Comparison of ENCODE assay signal across 17 cellular contexts in the genomic region with DNA sequence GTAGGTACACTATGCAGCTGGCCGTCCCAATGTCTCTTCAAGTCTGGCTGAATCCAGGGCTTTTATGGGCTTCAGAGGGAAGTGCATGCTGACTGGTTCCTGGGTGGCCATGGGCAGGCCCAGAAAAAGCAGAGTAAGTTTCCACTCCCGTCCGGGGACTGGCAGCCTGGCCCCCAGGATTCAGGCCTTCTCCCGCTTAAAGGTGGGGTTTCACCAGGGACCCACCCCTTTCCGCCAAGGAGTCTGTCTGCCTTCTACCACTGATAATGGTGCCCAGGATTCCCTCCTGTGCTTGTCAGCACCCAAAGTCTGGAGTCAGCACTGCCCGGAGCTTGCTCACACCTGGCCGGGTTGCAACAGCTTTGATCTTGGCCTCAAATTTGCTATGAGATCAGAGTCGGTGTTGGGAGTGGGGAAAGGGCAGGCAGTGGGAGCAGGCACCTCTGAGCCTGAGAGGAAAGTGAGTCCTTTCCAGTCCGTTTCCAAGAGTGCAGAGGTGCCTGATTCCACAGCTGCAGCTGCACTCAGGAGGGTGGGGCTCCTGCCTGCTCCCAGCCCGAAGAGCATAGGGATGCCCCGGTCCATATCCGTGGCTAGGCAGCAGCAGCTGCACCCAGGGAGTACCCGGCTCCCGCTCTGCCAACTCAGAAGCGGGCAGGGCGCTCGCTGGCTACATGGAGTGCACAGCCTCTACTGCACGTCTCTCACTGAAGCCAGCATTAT.
"Had no signal": no experiment of that assay in that cellular context is flagged by ENCODE, and none has a peak within 500 bp of the region (broad histone marks: within the 10 kb centered on the region; RNA-seq: fewer than 3 reads in every experiment).

No MANE protein-coding gene starts in this region.

- H3K36me3 ChIP-seq: sigmoid colon, thoracic aorta, WERI-Rb-1 had no signal

- H3K4me1 Mint-ChIP-seq: activated naive CD4-positive, alpha-beta T cell treated with anti-CD3 and anti-CD28 coated beads, Interleukin-2, amount 10 ng/mL, durations not matched to agents 7 days and 5 days; natural killer cell; stimulated activated naive CD8-positive, alpha-beta T cell treated with anti-CD3 and anti-CD28 coated beads, Interleukin-15, amount 100 ng/mL, for 72 hours; T-cell had no signal

- H3K4me1 ChIP-seq: sigmoid colon had no signal

- H3K36me3 Mint-ChIP-seq: activated naive CD4-positive, alpha-beta T cell treated with anti-CD3 and anti-CD28 coated beads, Interleukin-2, amount 10 ng/mL, durations not matched to agents 7 days and 5 days; natural killer cell; T-cell had no signal

- H3K27me3 ChIP-seq: sigmoid colon had no signal

- H3K27ac ChIP-seq: sigmoid colon, thoracic aorta, WERI-Rb-1 had no signal

- DNase-seq: activated CD4-positive, alpha-beta T cell treated with anti-CD3 and anti-CD28 coated beads for 48 hours; activated CD8-positive, alpha-beta T cell treated with anti-CD3 and anti-CD28 coated beads, Interleukin-2, amount 10 ng/mL, durations not matched to agents 7 days and 5 days; activated naive CD4-positive, alpha-beta T cell treated with anti-CD3 and anti-CD28 coated beads, Interleukin-2, amount 10 ng/mL, durations not matched to agents 7 days and 5 days; erythroblast; hippocampal formation; mammary epithelial cell; natural killer cell; sigmoid colon; stimulated activated CD4-positive, alpha-beta T cell treated with anti-CD3 and anti-CD28 coated beads, Interleukin-12 subunit alpha, Interleukin-12 subunit beta, amount 100 ng/mL, for 4 hours; stimulated activated naive CD8-positive, alpha-beta T cell treated with anti-CD3 and anti-CD28 coated beads, Interleukin-15, amount 100 ng/mL, for 72 hours; T-cell; T1000; WERI-Rb-1 had no signal

- ATAC-seq: activated CD8-positive, alpha-beta T cell treated with anti-CD3 and anti-CD28 coated beads, Interleukin-2, amount 10 ng/mL, durations not matched to agents 7 days and 5 days; mucosa of descending colon; natural killer cell; stimulated activated naive CD8-positive, alpha-beta T cell treated with anti-CD3 and anti-CD28 coated beads, Interleukin-15, amount 100 ng/mL, for 72 hours; T-cell had no signal

- H3K9me3 ChIP-seq: mucosa of descending colon, sigmoid colon, thoracic aorta had no signal

- H3K9me3 Mint-ChIP-seq: dendritic cell treated with granulocyte-macrophage colony-stimulating factor and Interleukin-4, amounts not matched to agents 40 ng/mL and 50 ng/mL, for 4 days; stimulated activated naive CD8-positive, alpha-beta T cell treated with anti-CD3 and anti-CD28 coated beads, Interleukin-15, amount 100 ng/mL, for 72 hours had no signal

- H3K4me3 ChIP-seq: mucosa of descending colon, sigmoid colon, thoracic aorta had no signal

- H3K4me3 Mint-ChIP-seq: activated CD8-positive, alpha-beta T cell treated with anti-CD3 and anti-CD28 coated beads, Interleukin-2, amount 10 ng/mL, durations not matched to agents 7 days and 5 days; activated naive CD4-positive, alpha-beta T cell treated with anti-CD3 and anti-CD28 coated beads, Interleukin-2, amount 10 ng/mL, durations not matched to agents 7 days and 5 days; activated T-helper 1 cell treated with anti-CD3 and anti-CD28 coated beads, Interleukin-12 subunit alpha, Interleukin-12 subunit beta, Interleukin-2, Interleukin-4 antibody, amounts not matched to agents 30 ng/mL and 10 ng/mL and 1 ng/mL, durations not matched to agents 14 hours and 24 hours and 36 hours; dendritic cell treated with granulocyte-macrophage colony-stimulating factor and Interleukin-4, amounts not matched to agents 40 ng/mL and 50 ng/mL, for 4 days; natural killer cell; stimulated activated naive CD8-positive, alpha-beta T cell treated with anti-CD3 and anti-CD28 coated beads, Interleukin-15, amount 100 ng/mL, for 72 hours; T-cell had no signal

- H3K27me3 Mint-ChIP-seq: activated naive CD4-positive, alpha-beta T cell treated with anti-CD3 and anti-CD28 coated beads, Interleukin-2, amount 10 ng/mL, durations not matched to agents 7 days and 5 days; dendritic cell treated with granulocyte-macrophage colony-stimulating factor and Interleukin-4, amounts not matched to agents 40 ng/mL and 50 ng/mL, for 4 days; stimulated activated naive CD8-positive, alpha-beta T cell treated with anti-CD3 and anti-CD28 coated beads, Interleukin-15, amount 100 ng/mL, for 72 hours; T-cell had no signal

- H3K27ac Mint-ChIP-seq: activated CD8-positive, alpha-beta T cell treated with anti-CD3 and anti-CD28 coated beads, Interleukin-2, amount 10 ng/mL, durations not matched to agents 7 days and 5 days; activated naive CD4-positive, alpha-beta T cell treated with anti-CD3 and anti-CD28 coated beads, Interleukin-2, amount 10 ng/mL, durations not matched to agents 7 days and 5 days; activated T-helper 1 cell treated with anti-CD3 and anti-CD28 coated beads, Interleukin-12 subunit alpha, Interleukin-12 subunit beta, Interleukin-2, Interleukin-4 antibody, amounts not matched to agents 30 ng/mL and 10 ng/mL and 1 ng/mL, durations not matched to agents 14 hours and 24 hours and 36 hours; dendritic cell treated with granulocyte-macrophage colony-stimulating factor and Interleukin-4, amounts not matched to agents 40 ng/mL and 50 ng/mL, for 4 days; natural killer cell; stimulated activated naive CD8-positive, alpha-beta T cell treated with anti-CD3 and anti-CD28 coated beads, Interleukin-15, amount 100 ng/mL, for 72 hours; T-cell had no signal
